In genomic region chr20:19813839-19814238, GRCh38 we compare ENCODE assay signal across 14 cellular contexts. TPM values are rescaled to one million over a fixed set of nuclear protein-coding genes. Genes with fewer than 3 reads are reported as not detected.
DNase-seq lines count a peak whose midpoint lies in the region; ATAC-seq lines count a peak whose summit lies in the region.
"Had no signal": no experiment of that assay in that cellular context is flagged by ENCODE, and none has a peak within 500 bp of the region (broad histone marks: within the 10 kb centered on the region; RNA-seq: fewer than 3 reads in every experiment).

No MANE protein-coding gene starts in this region.

- H3K9me3 ChIP-seq in SJSA1 (replicated peaks) (0 out of 2 replicates have a peak, but pooled peaks cover 1% of the 10 kb centered on the region), skeletal muscle satellite cell (replicated peaks; ENCODE audit: low read length) (no peaks in the 10 kb centered on the region)
- H3K9me3 ChIP-seq: right lobe of liver had no signal

- H3K9ac ChIP-seq in skeletal muscle satellite cell (ENCODE audit: low read depth, low read length): peak overlapping the region; percentile 79

- ATAC-seq in GM18868 (IDR thresholded peaks at IDR 0.05; ENCODE audit: unreplicated experiment): no peak
- ATAC-seq in HG03442 (IDR thresholded peaks at IDR 0.05; ENCODE audit: unreplicated experiment): no peak
- ATAC-seq in HG02973 (IDR thresholded peaks at IDR 0.05; ENCODE audit: unreplicated experiment): no peak
- ATAC-seq: naive thymus-derived CD4-positive, alpha-beta T cell; right lobe of liver had no signal

- H3K27ac ChIP-seq in SJSA1: peak overlapping the region; percentile 97
- H3K27ac ChIP-seq: right lobe of liver had no signal

- H3K4me3 ChIP-seq in SJSA1 (no peak overlapping the region), skeletal muscle satellite cell (ENCODE audit: low read length) (no peak overlapping the region)
- H3K4me3 ChIP-seq: right lobe of liver had no signal

- peaks cover 68% of the 10 kb centered on the region for H3K4me1 ChIP-seq in SJSA1 (replicated peaks)
- H3K4me1 ChIP-seq in skeletal muscle satellite cell (ENCODE audit: control insufficient read depth, insufficient read depth, low read length): peaks cover 60% of the 10 kb centered on the region
- H3K4me1 ChIP-seq: right lobe of liver had no signal

- H3K4me2 ChIP-seq in skeletal muscle satellite cell (ENCODE audit: low read length): peak overlapping the region; percentile 8

- H3K36me3 ChIP-seq in SJSA1: no peaks in the 10 kb centered on the region
- H3K36me3 ChIP-seq in skeletal muscle satellite cell (ENCODE audit: insufficient read depth, low read length): no peaks in the 10 kb centered on the region
- H3K36me3 ChIP-seq: right lobe of liver had no signal

- no peaks in the 10 kb centered on the region for H3K27me3 ChIP-seq in SJSA1 (replicated peaks)
- H3K27me3 ChIP-seq in skeletal muscle satellite cell (ENCODE audit: control insufficient read depth, insufficient read depth, low read length): no peaks in the 10 kb centered on the region
- H3K27me3 ChIP-seq: right lobe of liver had no signal

- DNase-seq in EH (ENCODE audit: low read depth) (peak; percentile 55), SJSA1 (ENCODE audit: low read depth in 1 of 2, low spot score in 2 of 2) (no peak), fibroblast of peridontal ligament (ENCODE audit: extremely low read depth) (peak; percentile 57), HPDE6-E6E7 (ENCODE audit: extremely low spot score) (no peak)
- DNase-seq: activated naive CD4-positive, alpha-beta T cell treated with Interleukin-2 at 50 U/mL for 16 hours; cerebellar nuclear complex; kidney; naive thymus-derived CD4-positive, alpha-beta T cell; NCI-H2081 treated with DMSO at 0.1 percent for 48 hours; right lobe of liver had no signal

RNA-seq across cellular contexts. Expression of gene RIN2, which starts 55.8 kb away (rescaled TPM):
- total RNA-seq in SJSA1 (2014; rRNA removed; shearing (Covaris generic)): 15.7 and 19.0 TPM in 2 replicates
- 23.2 and 29.7 TPM in 2 replicates for total RNA-seq in skeletal muscle satellite cell (2012; rRNA removed)

Comparison
In these comparisons a context has a peak if more than half of its experiments do, and no peak if none do; other contexts are left out.
1. DNase-seq: peak in EH (single experiment) and fibroblast of peridontal ligament (single experiment); none in SJSA1 (0 of 2) and HPDE6-E6E7 (single experiment).